Comparison of ENCODE assay signal across 27 cellular contexts in genomic region chr3:26621176-26621575, GRCh38. TPM values are rescaled to one million over a fixed set of nuclear protein-coding genes. Genes with fewer than 3 reads are reported as not detected.
"Had no signal": no experiment of that assay in that cellular context is flagged by ENCODE, and none has a peak within 500 bp of the region (broad histone marks: within the 10 kb centered on the region; RNA-seq: fewer than 3 reads in every experiment).

No MANE protein-coding gene starts in this region.

- H3K36me3 ChIP-seq: colonic mucosa, esophagus squamous epithelium, neutrophil, ovary, prostate gland, suprapubic skin, tibial artery had no signal

- H3K27ac ChIP-seq: colonic mucosa, epithelial cell of prostate, esophagus squamous epithelium, neutrophil, ovary, prostate gland, suprapubic skin, tibial artery had no signal

- H3K9me3 ChIP-seq: colonic mucosa, esophagus squamous epithelium, neutrophil, ovary, prostate gland, suprapubic skin, tibial artery had no signal

- ATAC-seq: activated CD8-positive, alpha-beta memory T cell treated with anti-CD3 and anti-CD28 coated beads, Interleukin-2, amount 10 ng/mL, durations not matched to agents 7 days and 5 days; activated CD8-positive, alpha-beta T cell treated with anti-CD3 and anti-CD28 coated beads, Interleukin-2, amount 10 ng/mL, durations not matched to agents 7 days and 5 days; activated naive CD4-positive, alpha-beta T cell treated with anti-CD3 and anti-CD28 coated beads, Interleukin-2, amount 50 U/mL, for 72 hours; left colon; naive thymus-derived CD4-positive, alpha-beta T cell; stimulated activated naive B cell treated with anti-CD40 and anti-IgM and Interleukin-4, amounts not matched to agents 10 μg/mL and 1 μg/mL and 100 μg/mL, for 72 hours had no signal

- H3K27me3 ChIP-seq: ovary had no signal

- H3K4me1 ChIP-seq: colonic mucosa, prostate gland had no signal

- H3K27ac Mint-ChIP-seq: activated B cell treated with CpG ODN at 0.5 μM for 24 hours; activated CD8-positive, alpha-beta memory T cell treated with anti-CD3 and anti-CD28 coated beads, Interleukin-2, amount 10 ng/mL, durations not matched to agents 7 days and 5 days; activated CD8-positive, alpha-beta T cell treated with anti-CD3 and anti-CD28 coated beads, Interleukin-2, amount 10 ng/mL, durations not matched to agents 7 days and 5 days; activated naive CD4-positive, alpha-beta T cell treated with anti-CD3 and anti-CD28 coated beads, Interleukin-2, amount 50 U/mL, for 72 hours; immature natural killer cell; memory B cell; naive thymus-derived CD4-positive, alpha-beta T cell; stimulated activated naive B cell treated with anti-CD40 and anti-IgM and Interleukin-4, amounts not matched to agents 10 μg/mL and 1 μg/mL and 100 μg/mL, for 72 hours had no signal

- H3K36me3 Mint-ChIP-seq: activated CD8-positive, alpha-beta memory T cell treated with anti-CD3 and anti-CD28 coated beads, Interleukin-2, amount 10 ng/mL, durations not matched to agents 7 days and 5 days; immature natural killer cell; naive thymus-derived CD4-positive, alpha-beta T cell; stimulated activated naive B cell treated with anti-CD40 and anti-IgM and Interleukin-4, amounts not matched to agents 10 μg/mL and 1 μg/mL and 100 μg/mL, for 72 hours had no signal

- H3K9me3 Mint-ChIP-seq: activated B cell treated with CpG ODN at 0.5 μM for 24 hours; stimulated activated naive B cell treated with anti-CD40 and anti-IgM and Interleukin-4, amounts not matched to agents 10 μg/mL and 1 μg/mL and 100 μg/mL, for 72 hours had no signal

- H3K4me3 Mint-ChIP-seq: activated B cell treated with CpG ODN at 0.5 μM for 24 hours; activated CD8-positive, alpha-beta memory T cell treated with anti-CD3 and anti-CD28 coated beads, Interleukin-2, amount 10 ng/mL, durations not matched to agents 7 days and 5 days; activated CD8-positive, alpha-beta T cell treated with anti-CD3 and anti-CD28 coated beads, Interleukin-2, amount 10 ng/mL, durations not matched to agents 7 days and 5 days; immature natural killer cell; memory B cell; naive thymus-derived CD4-positive, alpha-beta T cell; stimulated activated naive B cell treated with anti-CD40 and anti-IgM and Interleukin-4, amounts not matched to agents 10 μg/mL and 1 μg/mL and 100 μg/mL, for 72 hours had no signal

- DNase-seq: activated B cell treated with CpG ODN at 0.5 μM for 24 hours; activated CD8-positive, alpha-beta memory T cell treated with anti-CD3 and anti-CD28 coated beads, Interleukin-2, amount 10 ng/mL, durations not matched to agents 7 days and 5 days; activated CD8-positive, alpha-beta T cell treated with anti-CD3 and anti-CD28 coated beads, Interleukin-2, amount 10 ng/mL, durations not matched to agents 7 days and 5 days; activated naive CD4-positive, alpha-beta T cell; activated T-cell treated with anti-CD3 and anti-CD28 coated beads, Interleukin-2, amount 50 U/mL, for 48 hours; cerebellar nuclear complex; colonic mucosa; effector CD8-positive, alpha-beta T cell; esophagus squamous epithelium; foreskin melanocyte; immature natural killer cell; kidney; left colon; naive thymus-derived CD4-positive, alpha-beta T cell; ovary; stimulated activated CD4-positive, alpha-beta T cell treated with anti-CD3 and anti-CD28 coated beads, Interleukin-15, amount 100 ng/mL, for 24 hours; stimulated activated CD4-positive, alpha-beta T cell treated with anti-CD3 and anti-CD28 coated beads, Interleukin-2, amount 100 ng/mL, for 24 hours; stimulated activated naive B cell treated with anti-CD40 and anti-IgM and Interleukin-4, amounts not matched to agents 10 μg/mL and 1 μg/mL and 100 μg/mL, for 72 hours; T-helper 2 cell; tibial artery had no signal

- H3K4me3 ChIP-seq: colonic mucosa, ovary, prostate gland, suprapubic skin, tibial artery had no signal

- H3K4me1 Mint-ChIP-seq: activated B cell treated with CpG ODN at 0.5 μM for 24 hours; activated CD8-positive, alpha-beta memory T cell treated with anti-CD3 and anti-CD28 coated beads, Interleukin-2, amount 10 ng/mL, durations not matched to agents 7 days and 5 days; immature natural killer cell; memory B cell had no signal

RNA-seq across cellular contexts. Expression of gene LRRC3B, which starts 1.4 kb away (rescaled TPM):
- total RNA-seq: activated B cell treated with CpG ODN at 0.5 μM for 24 hours; activated CD8-positive, alpha-beta memory T cell treated with anti-CD3 and anti-CD28 coated beads, Interleukin-2, amount 10 ng/mL, durations not matched to agents 7 days and 5 days; activated CD8-positive, alpha-beta T cell treated with anti-CD3 and anti-CD28 coated beads, Interleukin-2, amount 10 ng/mL, durations not matched to agents 7 days and 5 days; activated naive CD4-positive, alpha-beta T cell treated with anti-CD3 and anti-CD28 coated beads, Interleukin-2, amount 50 U/mL, for 72 hours; dermis microvascular lymphatic vessel endothelial cell; naive thymus-derived CD4-positive, alpha-beta T cell; suprapubic skin had no signal
- polyA plus RNA-seq: immature natural killer cell; naive thymus-derived CD4-positive, alpha-beta T cell had no signal
